18 cellular contexts compared by ENCODE assay signal in the genomic region with DNA sequence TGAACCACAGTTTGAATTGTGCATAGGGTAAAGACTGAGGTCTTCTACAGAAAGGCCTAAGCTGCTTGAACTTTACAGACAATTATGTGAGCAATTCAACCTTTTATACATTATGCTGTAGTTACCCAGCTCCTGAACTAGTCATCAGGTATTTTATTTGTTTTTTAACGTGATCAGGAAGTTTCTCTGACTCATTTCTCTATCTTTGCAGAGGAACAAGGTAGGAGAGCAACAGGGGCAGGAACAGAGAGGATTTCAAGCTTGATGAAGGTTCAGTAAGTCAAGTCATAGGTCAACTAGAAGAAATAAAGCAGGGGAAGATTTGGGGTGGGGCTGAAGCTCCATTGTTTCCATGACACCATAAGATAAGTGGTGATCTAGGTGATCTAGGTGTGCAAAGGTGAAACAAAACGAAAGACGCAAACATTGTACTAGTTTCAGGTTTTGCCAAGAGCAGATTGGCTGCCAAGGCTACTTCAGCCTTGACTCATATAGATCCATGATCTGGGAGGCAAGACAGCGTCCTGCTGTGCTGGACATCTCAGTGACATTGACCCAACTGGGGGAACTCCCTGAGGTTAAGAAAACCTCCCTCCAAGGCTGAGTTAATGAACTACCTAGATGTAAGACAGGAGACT.
A peak's percentile ranks its signal among the peaks of the same experiment; 100 is the strongest.
DNase-seq lines count a peak whose midpoint lies in the region; ATAC-seq and TF ChIP-seq lines count a peak whose summit lies in the region.
"Had no signal": no experiment of that assay in that cellular context is flagged by ENCODE, and none has a peak within 500 bp of the region (broad histone marks: within the 10 kb centered on the region; RNA-seq: fewer than 3 reads in every experiment).

No MANE protein-coding gene starts in this region.

- no peak overlapping the region for H4K8ac ChIP-seq in trophoblast cell (ENCODE audit: low read depth, low read length)

- no peak overlapping the region for H3K14ac ChIP-seq in trophoblast cell (ENCODE audit: low read length)

- no peak overlapping the region for H3K4me2 ChIP-seq in trophoblast cell (ENCODE audit: low read length)

- H2AFZ ChIP-seq in trophoblast cell (ENCODE audit: insufficient read depth, low read length, poor library complexity) = no peak overlapping the region

- no peak overlapping the region for H2BK12ac ChIP-seq in trophoblast cell (ENCODE audit: low read length)

- no peaks in the 10 kb centered on the region for H3K36me3 ChIP-seq in trophoblast cell (ENCODE audit: control insufficient read depth in 1 of 2, insufficient read depth in 2 of 2, low read length in 2 of 2)
- H3K36me3 ChIP-seq: ascending aorta, gastroesophageal sphincter, thyroid gland had no signal

- no peaks in the 10 kb centered on the region for H3K79me2 ChIP-seq in trophoblast cell (ENCODE audit: control insufficient read depth, insufficient read depth, low read length, poor library complexity)

- no peaks in the 10 kb centered on the region for H3K4me1 ChIP-seq in trophoblast cell (ENCODE audit: control insufficient read depth in 1 of 2, insufficient read depth in 2 of 2, low read length in 2 of 2)
- H3K4me1 ChIP-seq: thyroid gland had no signal

- H3K4ac ChIP-seq in trophoblast cell (ENCODE audit: low read depth, low read length) = no peak overlapping the region

- H4K91ac ChIP-seq in trophoblast cell (ENCODE audit: low read depth, low read length) = no peak overlapping the region

- WGBS in trophoblast cell (ENCODE audit: extremely low coverage, insufficient coverage, insufficient read length) = no CpG with 5 or more reads among the region's 4 CpGs

- peak; percentile 37 for ATAC-seq in GM18870 (IDR thresholded peaks at IDR 0.05; ENCODE audit: unreplicated experiment)
- peak; percentile 33 for ATAC-seq in HG02885 (IDR thresholded peaks at IDR 0.05; ENCODE audit: poor library complexity, unreplicated experiment)
- ATAC-seq: gastroesophageal sphincter had no signal

- no peak overlapping the region for H3K9ac ChIP-seq in trophoblast cell (ENCODE audit: low read length)

- H3K79me1 ChIP-seq in trophoblast cell (ENCODE audit: low read length) = no peaks in the 10 kb centered on the region

- POLR2A ChIA-PET in RWPE1 (lab: Yijun Ruan, JAX; ENCODE audit: low non-redundant PET) = no interaction called here

- H4K12ac ChIP-seq in trophoblast cell (ENCODE audit: low read depth, low read length) = no peak overlapping the region

- H2BK120ac ChIP-seq in trophoblast cell (ENCODE audit: insufficient read depth, low read length, poor library complexity) = no peak overlapping the region

- no peak for TF ChIP-seq CTCF in RWPE1 (conservative IDR thresholded peaks at IDR 0.05; ENCODE audit: low read depth)

- no peak overlapping the region for H3K23ac ChIP-seq in trophoblast cell (ENCODE audit: low read length)

- H2AK5ac ChIP-seq in trophoblast cell (ENCODE audit: low read length) = no peak overlapping the region

- H3K18ac ChIP-seq in trophoblast cell (ENCODE audit: low read length) = no peak overlapping the region

- H3K27ac ChIP-seq in RWPE1 (no peak overlapping the region), trophoblast cell (ENCODE audit: low read depth, low read length) (no peak overlapping the region)
- H3K27ac ChIP-seq: ascending aorta, gastroesophageal sphincter, thyroid gland had no signal

- no peak overlapping the region for H2BK5ac ChIP-seq in trophoblast cell (ENCODE audit: low read depth, low read length, poor library complexity)

- H3K9me3 ChIP-seq in trophoblast cell (ENCODE audit: insufficient read depth, low read depth, low read length) = no peaks in the 10 kb centered on the region
- H3K9me3 ChIP-seq: ascending aorta, gastroesophageal sphincter, thyroid gland had no signal

- DNase-seq in RWPE1 (ENCODE audit: low spot score) (peak; percentile 78), trophoblast cell (peak; percentile 23 to 56), hippocampal formation (lab: John Stamatoyannopoulos, UW) (no peak), NCI-H2107 (lab: John Stamatoyannopoulos, UW) (no peak), NCI-H1105 treated with DMSO at 0.1 percent for 48 hours (lab: John Stamatoyannopoulos, UW) (no peak)
- no peak for DNase-seq in activated CD8-positive, alpha-beta memory T cell treated with anti-CD3 and anti-CD28 coated beads, Interleukin-2, amount 50 U/mL, for 48 hours
- DNase-seq: activated CD4-positive, CD25-positive, alpha-beta regulatory T cell treated with anti-CD3 and anti-CD28 coated beads, Interleukin-2, amount 50 U/mL, for 72 hours; activated T-cell treated with anti-CD3 and anti-CD28 coated beads, Interleukin-2, amount 50 U/mL, for 72 hours; CD4-positive, alpha-beta T cell; left cardiac atrium; nephron progenitor cell; SW 1271; thyroid gland had no signal

- H3K4me3 ChIP-seq in trophoblast cell (ENCODE audit: low read depth, low read length) = no peak overlapping the region
- H3K4me3 ChIP-seq: ascending aorta, gastroesophageal sphincter, skin epidermis, thyroid gland had no signal

- CTCF ChIA-PET in RWPE1 (lab: Yijun Ruan, JAX) = interaction anchor here (0.5 to 3.7 kb wide), 9 partner anchors 30 to 223 kb away, joined by 3 to 17 read pairs (median 4); no protein-coding TSS in a partner anchor

- H3K27me3 ChIP-seq in trophoblast cell (ENCODE audit: insufficient read depth, low read length) = no peaks in the 10 kb centered on the region
- H3K27me3 ChIP-seq: ascending aorta, thyroid gland had no signal

Comparison
In these comparisons a context has a peak if more than half of its experiments do, and no peak if none do; other contexts are left out.
1. DNase-seq: peak in RWPE1 (single experiment) and trophoblast cell (2 of 2); none in activated CD8-positive, alpha-beta memory T cell treated with anti-CD3 and anti-CD28 coated beads, Interleukin-2, amount 50 U/mL, for 48 hours (single experiment), hippocampal formation (0 of 2), NCI-H2107 (single experiment) and NCI-H1105 treated with DMSO at 0.1 percent for 48 hours (single experiment).